In the genomic region with DNA sequence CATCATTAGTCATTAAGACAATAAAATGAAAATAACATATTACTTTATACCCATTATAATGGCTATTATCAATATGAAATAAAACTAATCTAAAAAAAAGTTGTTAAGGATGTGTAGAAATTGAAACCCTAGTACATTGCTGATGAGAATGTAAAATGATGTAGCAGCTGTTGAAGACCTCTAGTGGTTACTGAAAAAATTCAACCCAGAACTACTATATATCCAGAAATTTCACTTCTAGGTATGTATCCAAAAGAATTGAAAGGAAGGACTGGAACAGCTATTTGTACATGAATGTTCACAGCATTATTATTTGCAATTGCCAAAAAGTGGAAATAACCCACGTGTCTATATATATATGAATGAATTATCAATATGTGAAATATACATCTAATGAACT, we compare ENCODE assay signal across 17 cellular contexts.
"Had no signal": no experiment of that assay in that cellular context is flagged by ENCODE, and none has a peak within 500 bp of the region (broad histone marks: within the 10 kb centered on the region; RNA-seq: fewer than 3 reads in every experiment).

No MANE protein-coding gene starts in this region.

- DNase-seq: activated CD4-positive, alpha-beta T cell treated with anti-CD3 and anti-CD28 coated beads, Interleukin-2, amount 50 U/mL, for 4 hours; activated CD4-positive, CD25-positive, alpha-beta regulatory T cell treated with anti-CD3 and anti-CD28 coated beads, Interleukin-2, amount 50 U/mL, for 72 hours; activated effector memory CD4-positive, alpha-beta T cell treated with Interleukin-2 at 50 U/mL for 16 hours; activated T-cell treated with anti-CD3 and anti-CD28 coated beads, Interleukin-2, amount 50 U/mL, for 1 hour; amygdala; esophagus squamous epithelium; foreskin keratinocyte; left colon; mucosa of descending colon; naive thymus-derived CD8-positive, alpha-beta T cell; stimulated activated CD4-positive, alpha-beta T cell treated with anti-CD3 and anti-CD28 coated beads, Interleukin-4, amount 100 ng/mL, for 1 hour; stimulated activated CD8-positive, alpha-beta memory T cell treated with anti-CD3 and anti-CD28 coated beads, Interleukin-4, amount 100 ng/mL, for 48 hours; stimulated activated naive CD8-positive, alpha-beta T cell treated with anti-CD3 and anti-CD28 coated beads, Interleukin-15, Interleukin-2, amounts not matched to agents 100 U/mL and 50 U/mL, for 24 hours; testis had no signal

- H3K9me3 ChIP-seq: breast epithelium, esophagus squamous epithelium, mucosa of descending colon, testis had no signal

- H3K4me1 ChIP-seq: breast epithelium, esophagus squamous epithelium, foreskin keratinocyte, testis had no signal

- H3K27me3 ChIP-seq: esophagus squamous epithelium, foreskin keratinocyte, testis had no signal

- ATAC-seq: activated naive CD4-positive, alpha-beta T cell treated with anti-CD3 and anti-CD28 coated beads, Interleukin-2, amount 50 U/mL, for 72 hours; foreskin keratinocyte; left colon; mucosa of descending colon; naive thymus-derived CD8-positive, alpha-beta T cell; stimulated activated naive CD8-positive, alpha-beta T cell treated with anti-CD3 and anti-CD28 coated beads, Interleukin-15, Interleukin-2, amounts not matched to agents 100 U/mL and 50 U/mL, for 24 hours had no signal

- H3K4me1 Mint-ChIP-seq: naive thymus-derived CD8-positive, alpha-beta T cell had no signal

- H3K27ac ChIP-seq: breast epithelium, esophagus squamous epithelium, foreskin keratinocyte, testis had no signal

- H3K27ac Mint-ChIP-seq: activated naive CD4-positive, alpha-beta T cell treated with anti-CD3 and anti-CD28 coated beads, Interleukin-2, amount 50 U/mL, for 72 hours; naive thymus-derived CD8-positive, alpha-beta T cell; T-helper 2 cell treated with Interferon-gamma antibody and Interleukin-4, amounts not matched to agents 5 μg/mL and 100 μg/mL, for 36 hours had no signal

- H3K4me3 Mint-ChIP-seq: naive thymus-derived CD8-positive, alpha-beta T cell; T-helper 2 cell treated with Interferon-gamma antibody and Interleukin-4, amounts not matched to agents 5 μg/mL and 100 μg/mL, for 36 hours had no signal

- H3K4me3 ChIP-seq: breast epithelium, esophagus squamous epithelium, mucosa of descending colon, testis had no signal

- H3K36me3 ChIP-seq: esophagus squamous epithelium had no signal

- H3K27me3 Mint-ChIP-seq: naive thymus-derived CD8-positive, alpha-beta T cell had no signal

- H3K36me3 Mint-ChIP-seq: activated naive CD4-positive, alpha-beta T cell treated with anti-CD3 and anti-CD28 coated beads, Interleukin-2, amount 50 U/mL, for 72 hours; naive thymus-derived CD8-positive, alpha-beta T cell had no signal

- H3K9me3 Mint-ChIP-seq: T-helper 2 cell treated with Interferon-gamma antibody and Interleukin-4, amounts not matched to agents 5 μg/mL and 100 μg/mL, for 36 hours had no signal
